1 cellular context compared by ENCODE assay signal in genomic region chr15:31235298-31236183, GRCh38.
TF ChIP-seq lines count a peak whose summit lies in the region.

No MANE protein-coding gene starts in this region.

TF ChIP-seq in SK-N-SH, 30 proteins besides CTCF, POLR2A, EP300 and RAD21 (continued from another document):
- peak; percentile 79 for TF ChIP-seq FOXJ3 (CRISPR knock-in tag; IDR thresholded peaks at IDR 0.05)
- TF ChIP-seq GATA2 (CRISPR knock-in tag; IDR thresholded peaks at IDR 0.05), result peak; percentile 83
- TF ChIP-seq JUND (IDR thresholded peaks at IDR 0.05), result no peak
- TF ChIP-seq POLR2AphosphoS5 (IDR thresholded peaks at IDR 0.05; ENCODE audit: low read depth, low read length), result no peak
- peak; percentile 15; the same call in 1 of the 2 replicates for TF ChIP-seq PBX3 (IDR thresholded peaks at IDR 0.05)
